ENCODE assay signal across 8 cellular contexts in genomic region chr18:22465859-22466602, GRCh38. TPM values are rescaled to one million over a fixed set of nuclear protein-coding genes. Genes with fewer than 3 reads are reported as not detected.
DNase-seq lines count a peak whose midpoint lies in the region; ATAC-seq and TF ChIP-seq lines count a peak whose summit lies in the region.

No MANE protein-coding gene starts in this region.

- no peak overlapping the region for H3K4me3 Mint-ChIP-seq in endodermal cell

- TF ChIP-seq CTCF in RWPE1 (conservative IDR thresholded peaks at IDR 0.05; ENCODE audit: low read depth): no peak
- no peak for TF ChIP-seq CTCF in foreskin fibroblast (IDR thresholded peaks at IDR 0.05; ENCODE audit: low read depth, low read length)
- TF ChIP-seq CTCF in endodermal cell (conservative IDR thresholded peaks at IDR 0.05): no peak

- H3K36me3 Mint-ChIP-seq in endodermal cell (ENCODE audit: low read depth): no peaks in the 10 kb centered on the region

- no peaks in the 10 kb centered on the region for H3K9me3 ChIP-seq in endodermal cell (ENCODE audit: control insufficient read depth, low read length)

- H3K4me3 ChIP-seq in foreskin fibroblast (ENCODE audit: low read depth in 1 of 2, low read length in 2 of 2): no peak overlapping the region
- no peak overlapping the region for H3K4me3 ChIP-seq in endodermal cell (ENCODE audit: low read length)

- no peaks in the 10 kb centered on the region for H3K36me3 ChIP-seq in endodermal cell (ENCODE audit: control insufficient read depth, insufficient read depth, low read length)

- no peak overlapping the region for H3K9ac ChIP-seq in endodermal cell (ENCODE audit: extremely low read depth, low read length, poor library complexity, severe bottlenecking)

- peak; percentile 95 for DNase-seq in ELR (ENCODE audit: low read depth)
- peak; percentile 84 for DNase-seq in RWPE1 (ENCODE audit: low spot score)
- peak; percentile 84 to 90 for DNase-seq in foreskin fibroblast
- DNase-seq in sciatic nerve (ENCODE audit: low spot score): no peak
- no peak for DNase-seq in UCSD-AML1 (lab: John Stamatoyannopoulos, UW; ENCODE audit: unreplicated experiment)
- DNase-seq in iPS-NIHi11 (ENCODE audit: low spot score): no peak
- no peak for DNase-seq in endodermal cell
- no peak for DNase-seq in NCI-H146 treated with DMSO at 0.1 percent for 48 hours (lab: John Stamatoyannopoulos, UW; ENCODE audit: unreplicated experiment)

- H3K9me3 Mint-ChIP-seq in endodermal cell: peaks cover 2% of the 10 kb centered on the region

- peaks cover 4% of the 10 kb centered on the region for H3K27me3 Mint-ChIP-seq in endodermal cell (ENCODE audit: insufficient read depth)

- CTCF ChIA-PET in RWPE1 (lab: Yijun Ruan, JAX): no interaction called here

- H3K27ac Mint-ChIP-seq in endodermal cell: no peak overlapping the region

- POLR2A ChIA-PET in RWPE1 (lab: Yijun Ruan, JAX; ENCODE audit: low non-redundant PET): no interaction called here

- H3K27me3 ChIP-seq in endodermal cell (ENCODE audit: control insufficient read depth, insufficient read depth, low read length, poor library complexity, severe bottlenecking): no peaks in the 10 kb centered on the region

- intact Hi-C loops in sciatic nerve (cut with DNase I): no loop called here

- peaks cover 45% of the 10 kb centered on the region for H3K4me1 Mint-ChIP-seq in endodermal cell

- peak overlapping the region; percentile 91 for H3K27ac ChIP-seq in RWPE1
- H3K27ac ChIP-seq in endodermal cell (ENCODE audit: low read depth, low read length): no peak overlapping the region

- 67 to 84% methylated on average over 2 to 5 of the region's 5 CpGs for whole genome bisulfite sequencing in endodermal cell (ENCODE audit: insufficient coverage in 1 of 2, insufficient read length in 1 of 2), 2 experiments

- H3K4me1 ChIP-seq in endodermal cell (ENCODE audit: control insufficient read depth, insufficient read depth, low read length): peaks cover 18% of the 10 kb centered on the region

- ATAC-seq in sciatic nerve: peak; percentile 88

RNA-seq across cellular contexts. Expression of gene CTAGE1, which starts 48.3 kb away (rescaled TPM):
- total RNA-seq in sciatic nerve: not detected
- total RNA-seq in endodermal cell: not detected
- not detected for polyA plus RNA-seq in endodermal cell (2013, experiment 1 of 2)
- not detected for polyA plus RNA-seq in endodermal cell (2013, experiment 2 of 2)

Comparison
In these comparisons a context has a peak if more than half of its experiments do, and no peak if none do; other contexts are left out.
1. DNase-seq: peak in ELR (single experiment), RWPE1 (single experiment) and foreskin fibroblast (2 of 2); none in sciatic nerve (single experiment), UCSD-AML1 (single experiment), iPS-NIHi11 (single experiment), endodermal cell (single experiment) and NCI-H146 treated with DMSO at 0.1 percent for 48 hours (single experiment).